Comparison of ENCODE assay signal across 1 cellular context in the genomic region with DNA sequence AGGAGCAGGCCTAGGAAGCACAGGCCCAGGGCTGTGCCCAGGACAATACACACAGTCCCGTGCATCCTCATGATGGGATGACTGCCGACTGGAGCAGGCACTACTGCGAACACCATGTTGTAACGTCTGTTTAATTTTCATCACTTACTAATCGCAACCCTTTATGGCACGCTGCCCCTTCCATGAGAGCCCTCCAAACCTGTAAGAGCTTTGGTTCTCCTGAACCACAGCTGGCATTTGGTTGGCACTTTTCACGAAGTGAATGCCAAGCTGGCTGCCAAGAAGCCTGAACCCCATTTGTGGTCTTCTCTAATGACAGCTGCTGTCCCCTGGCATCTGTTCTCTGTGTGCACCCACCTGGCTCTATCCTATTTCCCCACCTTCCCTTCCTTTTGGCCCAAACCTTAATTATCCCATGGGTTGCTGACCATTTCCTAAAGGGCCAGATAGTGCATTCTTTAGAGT.
A peak's percentile ranks its signal among the peaks of the same experiment; 100 is the strongest.
TF ChIP-seq lines count a peak whose summit lies in the region.

No MANE protein-coding gene starts in this region.

TF ChIP-seq in HepG2, 621 proteins besides CTCF, POLR2A, EP300 and RAD21:
- TF ChIP-seq RBM22 (optimal IDR thresholded peaks at IDR 0.05; ENCODE audit: low read length) (peak; percentile 0), ZBTB42 (CRISPR knock-in tag; IDR thresholded peaks at IDR 0.05) (no peak)
